In genomic region chr1:57377731-57378139, GRCh38 we compare ENCODE assay signal across 19 cellular contexts. TPM values are rescaled to one million over a fixed set of nuclear protein-coding genes. Genes with fewer than 3 reads are reported as not detected.
DNase-seq lines count a peak whose midpoint lies in the region; ATAC-seq and TF ChIP-seq lines count a peak whose summit lies in the region.
"Had no signal": no experiment of that assay in that cellular context is flagged by ENCODE, and none has a peak within 500 bp of the region (broad histone marks: within the 10 kb centered on the region; RNA-seq: fewer than 3 reads in every experiment).

No MANE protein-coding gene starts in this region.

- no peak overlapping the region for H4K5ac ChIP-seq in mesendoderm (ENCODE audit: low read length)

- H3K4me1 ChIP-seq in A673 (ENCODE audit: insufficient read depth, low read length, poor library complexity, severe bottlenecking) (peaks cover 35% of the 10 kb centered on the region), mesendoderm (ENCODE audit: control insufficient read depth, low read depth, low read length) (peaks cover 14% of the 10 kb centered on the region)

- H3K9ac ChIP-seq in mesendoderm (ENCODE audit: low read length) = peak overlapping the region; percentile 6

- H3K27me3 ChIP-seq in A673 (replicated peaks; ENCODE audit: insufficient read depth, low read depth, low read length, poor library complexity) = no peaks in the 10 kb centered on the region
- H3K27me3 ChIP-seq in H7 (ENCODE audit: control insufficient read depth, insufficient read depth, low read length) = no peaks in the 10 kb centered on the region
- H3K27me3 ChIP-seq in mesendoderm (ENCODE audit: insufficient read depth, low read length, poor library complexity) = no peaks in the 10 kb centered on the region
- H3K27me3 ChIP-seq: MG63 had no signal

- no CpG with 5 or more reads among the region's 3 CpGs for WGBS in mesendoderm (ENCODE audit: extremely low coverage, insufficient coverage, low lambda C conversion rate)

- no peak overlapping the region for H2BK5ac ChIP-seq in mesendoderm (ENCODE audit: low read length)

- peaks cover 22% of the 10 kb centered on the region for H3K4me1 Mint-ChIP-seq in WTC11

- H3K4ac ChIP-seq in mesendoderm (ENCODE audit: low read depth, low read length) = no peak overlapping the region

- H3K36me3 ChIP-seq in A673 (ENCODE audit: insufficient read depth, low read length, poor library complexity, severe bottlenecking) = no peaks in the 10 kb centered on the region
- no peaks in the 10 kb centered on the region for H3K36me3 ChIP-seq in H7 (replicated peaks; ENCODE audit: control insufficient read depth, insufficient read depth, low read length)
- H3K36me3 ChIP-seq in mesendoderm (ENCODE audit: control insufficient read depth, insufficient read depth, low read length) = no peaks in the 10 kb centered on the region
- H3K36me3 ChIP-seq: MG63 had no signal

- no peak overlapping the region for H4K8ac ChIP-seq in mesendoderm (ENCODE audit: low read depth, low read length)

- no peak overlapping the region for H3K4me2 ChIP-seq in mesendoderm (ENCODE audit: low read length)

- peaks cover 27% of the 10 kb centered on the region for H3K79me1 ChIP-seq in mesendoderm (ENCODE audit: low read length)

- no peak overlapping the region for H3K27ac Mint-ChIP-seq in WTC11
- H3K27ac Mint-ChIP-seq: CD4-positive, alpha-beta T cell had no signal

- H3K9me3 Mint-ChIP-seq in WTC11 = no peaks in the 10 kb centered on the region

- H3K56ac ChIP-seq in mesendoderm (ENCODE audit: low read length) = peak overlapping the region; percentile 45

- H2BK15ac ChIP-seq in mesendoderm (replicated peaks; ENCODE audit: low read depth) = no peak overlapping the region

- ATAC-seq in WTC11 = peak; percentile 76
- ATAC-seq in GM19463 (IDR thresholded peaks at IDR 0.05; ENCODE audit: unreplicated experiment) = no peak

- H3K18ac ChIP-seq in mesendoderm (ENCODE audit: low read length) = no peak overlapping the region

- peaks cover 25% of the 10 kb centered on the region for H3K79me2 ChIP-seq in mesendoderm (ENCODE audit: control insufficient read depth, insufficient read depth, low read length)

- 0 out of 2 replicates have a peak, but pooled peaks have one; percentile 7 for TF ChIP-seq CTCF in A673 (conservative IDR thresholded peaks at IDR 0.05; ENCODE audit: low read depth, low read length)
- TF ChIP-seq CTCF in WTC11 (IDR thresholded peaks at IDR 0.05) = no peak

- intact Hi-C loops in A673 (cut with micrococcal nuclease; ENCODE audit: unreplicated experiment) = no loop called here

- no peak for DNase-seq in A673 (ENCODE audit: low spot score)
- peak; percentile 2 for DNase-seq in H7
- DNase-seq in WTC11 (ENCODE audit: low spot score) = no peak
- peak; percentile 89 for DNase-seq in mesendoderm
- DNase-seq in ureter (ENCODE audit: low spot score) = no peak
- no peak for DNase-seq in midbrain (lab: John Stamatoyannopoulos, UW)
- DNase-seq in T-helper 2 cell = no peak
- DNase-seq: AML-193; CD4-positive, alpha-beta T cell; HCEC 1CT; KG1; MG63; NCI-H1105 treated with DMSO at 0.1 percent for 48 hours; NCI-H187 treated with DMSO at 0.1 percent for 48 hours; NCI-H510A treated with DMSO at 0.1 percent for 48 hours; SIG-M5; SW 1271 had no signal

- no peak overlapping the region for H3K23ac ChIP-seq in mesendoderm (ENCODE audit: low read length)

- POLR2A ChIA-PET in A673 (lab: Charles Lee; ENCODE audit: low non-redundant PET) (no interaction called here), WTC11 (lab: Charles Lee) (no interaction called here)

- H3K4me3 ChIP-seq in A673 (ENCODE audit: low read depth, low read length, poor library complexity, severe bottlenecking) = no peak overlapping the region
- no peak overlapping the region for H3K4me3 ChIP-seq in H7 (ENCODE audit: insufficient read depth, low read depth, low read length)
- H3K4me3 ChIP-seq in mesendoderm (ENCODE audit: low read length) = no peak overlapping the region
- H3K4me3 ChIP-seq: MG63 had no signal

- CTCF ChIA-PET in A673 (lab: Charles Lee) = no interaction called here
- CTCF ChIA-PET in WTC11 (lab: Charles Lee) = interaction anchor here (1.0 to 1.3 kb wide), 2 partner anchors 15 to 45 kb away, joined by 4 read pairs; no protein-coding TSS in a partner anchor

- no peak overlapping the region for H3K4me3 Mint-ChIP-seq in WTC11
- H3K4me3 Mint-ChIP-seq: CD4-positive, alpha-beta T cell had no signal

- H3K36me3 Mint-ChIP-seq in WTC11 = no peaks in the 10 kb centered on the region; the same call in 1 of the 2 replicates

- no peaks in the 10 kb centered on the region for H3K27me3 Mint-ChIP-seq in WTC11 (ENCODE audit: low read depth)

- no peak overlapping the region for H2AK5ac ChIP-seq in mesendoderm (ENCODE audit: low read length)

- BruUV-seq in A673 (replicated peaks; lab: Mats Ljungman, UMichigan) = no TSS peak

- no peaks in the 10 kb centered on the region for H3K9me3 ChIP-seq in A673 (ENCODE audit: low read depth, low read length, poor library complexity, severe bottlenecking)
- H3K9me3 ChIP-seq: MG63 had no signal

- H3K27ac ChIP-seq in A673 (ENCODE audit: low read depth, low read length, poor library complexity, severe bottlenecking) = no peak overlapping the region
- no peak overlapping the region for H3K27ac ChIP-seq in mesendoderm (ENCODE audit: low read depth, low read length)

- H2BK120ac ChIP-seq in mesendoderm (ENCODE audit: low read depth, low read length) = no peak overlapping the region

TF ChIP-seq in WTC11, 78 proteins besides CTCF, POLR2A, EP300 and RAD21:
- TF ChIP-seq MAX (CRISPR knock-in tag; IDR thresholded peaks at IDR 0.05) (no peak), MLX (CRISPR knock-in tag; IDR thresholded peaks at IDR 0.05) (no peak), MXD4 (CRISPR knock-in tag; IDR thresholded peaks at IDR 0.05; ENCODE audit: borderline replicate concordance) (no peak), ZNF396 (CRISPR knock-in tag; IDR thresholded peaks at IDR 0.05; ENCODE audit: borderline replicate concordance) (no peak), SMAD3 (CRISPR knock-in tag; IDR thresholded peaks at IDR 0.05; ENCODE audit: borderline replicate concordance) (no peak), IRF2 (CRISPR knock-in tag; IDR thresholded peaks at IDR 0.05; ENCODE audit: borderline replicate concordance, low read depth) (no peak), GTF2I (CRISPR knock-in tag; conservative IDR thresholded peaks at IDR 0.05) (no peak), HMGXB4 (CRISPR knock-in tag; IDR thresholded peaks at IDR 0.05) (no peak), SMAD4 (CRISPR knock-in tag; IDR thresholded peaks at IDR 0.05) (no peak), ATF6 (CRISPR knock-in tag; IDR thresholded peaks at IDR 0.05) (no peak)

RNA-seq across cellular contexts. Expression of gene DAB1, which starts 46.1 kb away (rescaled TPM):
- total RNA-seq in A673 (2021) (112 and 113 TPM in 2 replicates), WTC11 (2021) (10.7 to 12.3 TPM (median 12.1 TPM) in 3 replicates), ureter (12.2 TPM)
- total RNA-seq in H7 (2014; rRNA removed; shearing (Covaris generic)) = 14.3 and 16.4 TPM in 2 replicates
- polyA plus RNA-seq in mesendoderm (2013, experiment 1 of 2) = 41.9 TPM
- 42.2 TPM for polyA plus RNA-seq in mesendoderm (2013, experiment 2 of 2)
- total RNA-seq: Daoy had no signal

Comparison
In these comparisons a context has a peak if more than half of its experiments do, and no peak if none do; other contexts are left out.
1. DNase-seq: peak in H7 (single experiment) and mesendoderm (single experiment); none in A673 (single experiment), WTC11 (single experiment), ureter (single experiment), midbrain (single experiment) and T-helper 2 cell (0 of 5).